In the genomic region with DNA sequence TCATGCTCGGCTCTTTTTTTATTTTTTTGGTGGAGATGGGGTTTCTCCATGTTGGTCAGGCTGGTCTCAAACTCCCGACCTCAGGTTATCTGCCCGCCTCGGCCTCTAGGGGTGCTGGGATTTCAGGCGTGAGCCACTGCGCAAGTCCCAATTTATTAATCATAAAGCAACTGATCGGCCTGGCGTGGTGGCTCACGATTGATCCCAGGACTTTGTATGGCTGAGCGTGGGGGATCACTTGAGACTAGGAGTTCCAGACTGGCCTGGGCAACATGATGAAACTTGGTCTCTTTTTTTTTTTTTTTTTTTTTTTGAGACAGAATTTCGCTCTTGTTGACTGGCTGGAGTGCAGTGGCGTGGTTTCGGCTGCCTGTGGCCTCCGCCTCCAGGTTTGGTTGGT, we compare ENCODE assay signal across 2 cellular contexts.
DNase-seq lines count a peak whose midpoint lies in the region; ATAC-seq, FAIRE-seq and TF ChIP-seq lines count a peak whose summit lies in the region.
"Not testable (repeated sequence)": the region's sequence is repeated elsewhere in the genome, so short reads cannot be mapped to it uniquely, and the experiment has no call there.

No MANE protein-coding gene starts in this region.

- in situ Hi-C loops in K562 (cut with MboI), result not testable (repeated sequence)

- not testable (repeated sequence) for H3K9me1 ChIP-seq in K562 (ENCODE audit: control insufficient read depth, insufficient read depth, low read length)

- intact Hi-C loops in K562 (cut with micrococcal nuclease), result not testable (repeated sequence)

- not testable (repeated sequence) for H3K4me2 ChIP-seq in K562 (ENCODE audit: insufficient read depth, low read length)

- not testable (repeated sequence) for H3K27me3 ChIP-seq in K562 (ENCODE audit: control insufficient read depth in 2 of 2, insufficient read depth in 2 of 2, low read length in 2 of 2)

- not testable (repeated sequence) for TF ChIP-seq CTCF in K562 (IDR thresholded peaks at IDR 0.05 in 2 of 3, conservative IDR thresholded peaks at IDR 0.05 in 1 of 3; ENCODE audit: insufficient read depth in 2 of 3, low read depth in 1 of 3, low read length in 3 of 3)

- not testable (repeated sequence) for FAIRE-seq in K562 (lab: Jason Lieb, UNC)

- not testable (repeated sequence) for H3K4me1 ChIP-seq in K562 (replicated peaks in 1 of 2; ENCODE audit: control insufficient read depth in 2 of 2, insufficient read depth in 2 of 2, low read length in 2 of 2)

- H2AFZ ChIP-seq in K562 (ENCODE audit: low read depth, low read length), result not testable (repeated sequence)

- not testable (repeated sequence) for TF ChIP-seq EP300 in K562 (IDR thresholded peaks at IDR 0.05; ENCODE audit: low read length)

- 40% methylated on average over 7 of the region's 14 CpGs for WGBS in K562 (ENCODE audit: insufficient coverage, low coverage, missing lambda C conversion rate)

- ATAC-seq in K562, result peak; percentile 49

- not testable (repeated sequence) for BruUV-seq in K562 (replicated peaks; lab: Mats Ljungman, UMichigan)

- not testable (repeated sequence) for H3K36me3 ChIP-seq in K562 (ENCODE audit: control insufficient read depth, insufficient read depth, low read length)

- POLR2A ChIA-PET in K562 (lab: Yijun Ruan, JAX), result not testable (repeated sequence)

- H3K79me2 ChIP-seq in K562 (ENCODE audit: control insufficient read depth, insufficient read depth, low read length), result not testable (repeated sequence)

- CTCF ChIA-PET in K562 (lab: Yijun Ruan, JAX; ENCODE audit: low intra/inter-chr PET ratio), result not testable (repeated sequence)

- DNase-seq in K562 (ENCODE audit: extremely low read depth in 1 of 4, low spot score in 3 of 4), result not testable (repeated sequence)
- DNase-seq in islet precursor cell, result peak; percentile 18

- not testable (repeated sequence) for H3K9ac ChIP-seq in K562 (ENCODE audit: insufficient read depth in 1 of 2, low read depth in 2 of 2, low read length in 2 of 2)

- TF ChIP-seq RAD21 in K562 (CRISPR knock-in tag; conservative IDR thresholded peaks at IDR 0.05 in 1 of 2, IDR thresholded peaks at IDR 0.05 in 1 of 2), result not testable (repeated sequence)

- not testable (repeated sequence) for H4K20me1 ChIP-seq in K562 (replicated peaks; ENCODE audit: control insufficient read depth, insufficient read depth, low read length)

- not testable (repeated sequence) for H3K9me3 ChIP-seq in K562 (replicated peaks; ENCODE audit: control insufficient read depth, insufficient read depth, low read depth, low read length)

- H3K27ac ChIP-seq in K562 (ENCODE audit: extremely low read depth, low read depth, low read length), result not testable (repeated sequence)

- not testable (repeated sequence) for H3K4me3 ChIP-seq in K562

- TF ChIP-seq POLR2A in K562 (conservative IDR thresholded peaks at IDR 0.05), result not testable (repeated sequence)
